In the genomic region with DNA sequence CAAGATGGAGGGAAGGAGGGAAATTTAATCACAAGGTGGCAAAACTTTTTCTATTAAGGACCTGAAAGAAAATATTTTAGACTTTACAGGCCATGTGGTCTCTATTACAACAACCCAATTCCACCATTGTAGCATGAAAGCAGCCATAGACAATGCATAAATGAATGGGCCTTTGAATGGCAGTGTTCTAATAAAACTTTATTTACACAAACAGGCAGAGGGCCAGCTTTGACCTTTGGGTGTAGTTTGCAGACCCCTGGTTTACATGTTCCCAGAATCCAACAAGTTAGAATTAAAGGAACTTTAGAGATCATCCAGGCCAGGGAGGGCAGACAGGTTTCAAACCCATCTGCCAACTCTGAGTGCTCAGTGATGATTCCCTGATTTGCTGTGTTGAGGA, we compare ENCODE assay signal across 23 cellular contexts.
DNase-seq lines count a peak whose midpoint lies in the region; ATAC-seq and TF ChIP-seq lines count a peak whose summit lies in the region.
"Had no signal": no experiment of that assay in that cellular context is flagged by ENCODE, and none has a peak within 500 bp of the region (broad histone marks: within the 10 kb centered on the region; RNA-seq: fewer than 3 reads in every experiment).

No MANE protein-coding gene starts in this region.

- TF ChIP-seq POLR2A in sigmoid colon (IDR thresholded peaks at IDR 0.05) = no peak
- TF ChIP-seq POLR2A in uterus (IDR thresholded peaks at IDR 0.05) = no peak

- H3K27ac ChIP-seq in heart right ventricle (peak overlapping the region in 9 of 10 donors; percentile 33 to 86 (median 67)), liver (ENCODE audit: low read depth in 1 of 2, low read length in 2 of 2) (peak overlapping the region; percentile 79 to 87), sigmoid colon (peak overlapping the region; percentile 38 to 59 (median 52)), uterus (peak overlapping the region; percentile 52 to 84)

- H3K9me3 ChIP-seq in heart right ventricle (peaks cover 0 to 12% (median 0%) of the 10 kb centered on the region in 11 donors), liver (ENCODE audit: control insufficient read depth in 4 of 4, low read length in 3 of 4) (no peaks in the 10 kb centered on the region), sigmoid colon (peaks cover 0 to 2% (median 0%) of the 10 kb centered on the region in 4 donors), uterus (no peaks in the 10 kb centered on the region)

- TF ChIP-seq EP300 in sigmoid colon (IDR thresholded peaks at IDR 0.05) = no peak

- no peak overlapping the region for H3K9ac ChIP-seq in liver (ENCODE audit: low read depth in 1 of 2, low read length in 2 of 2)

- TF ChIP-seq CTCF in heart right ventricle (IDR thresholded peaks at IDR 0.05) = no peak
- TF ChIP-seq CTCF in liver (IDR thresholded peaks at IDR 0.05; ENCODE audit: low read depth, low read length, missing input control) = no peak
- TF ChIP-seq CTCF in sigmoid colon (IDR thresholded peaks at IDR 0.05) = no peak
- no peak for TF ChIP-seq CTCF in uterus (IDR thresholded peaks at IDR 0.05)

- ATAC-seq in heart right ventricle = no peak
- ATAC-seq in left ventricle myocardium superior = no peak
- ATAC-seq: effector memory CD8-positive, alpha-beta T cell had no signal

- H3K27me3 ChIP-seq in heart right ventricle = no peaks in the 10 kb centered on the region
- H3K27me3 ChIP-seq in liver (ENCODE audit: control insufficient read depth in 4 of 4, insufficient read depth in 4 of 4, low read length in 3 of 4) = no peaks in the 10 kb centered on the region
- no peaks in the 10 kb centered on the region for H3K27me3 ChIP-seq in sigmoid colon
- H3K27me3 ChIP-seq in uterus = no peaks in the 10 kb centered on the region

- no peak overlapping the region for H3K4me3 ChIP-seq in heart right ventricle
- H3K4me3 ChIP-seq in liver (ENCODE audit: low read depth in 1 of 3, low read length in 3 of 3) = no peak overlapping the region
- no peak overlapping the region for H3K4me3 ChIP-seq in sigmoid colon
- H3K4me3 ChIP-seq in uterus = no peak overlapping the region
- H3K4me3 ChIP-seq: GM23248 had no signal

- H3K4me1 ChIP-seq in heart right ventricle (peaks cover 0 to 27% (median 19%) of the 10 kb centered on the region in 9 donors), liver (ENCODE audit: control insufficient read depth in 4 of 4, insufficient read depth in 4 of 4, low read length in 3 of 4) (peaks cover 12 to 37% (median 26%) of the 10 kb centered on the region in 4 donors), sigmoid colon (peaks cover 0 to 4% (median 0%) of the 10 kb centered on the region in 4 donors), uterus (peaks cover 0 to 6% of the 10 kb centered on the region in 2 donors)

- no peak for TF ChIP-seq RAD21 in liver (IDR thresholded peaks at IDR 0.05)

- H3K36me3 ChIP-seq in heart right ventricle (no peaks in the 10 kb centered on the region), liver (ENCODE audit: control insufficient read depth in 4 of 4, insufficient read depth in 3 of 4, low read depth in 1 of 4, low read length in 3 of 4) (no peaks in the 10 kb centered on the region), sigmoid colon (no peaks in the 10 kb centered on the region), uterus (no peaks in the 10 kb centered on the region)

- intact Hi-C loops in heart right ventricle (cut with DNase I) (loop anchor here in 1 of 10 donors (5.0 kb wide), 1 partner anchor 113 kb away; a partner anchor contains a TSS), left ventricle myocardium superior (cut with micrococcal nuclease) (no loop called here), sigmoid colon (cut with DNase I) (no loop called here), uterus (cut with DNase I; ENCODE audit: low total_unique reads) (loop anchor here (5.0 kb wide), 1 partner anchor 87 kb away; no protein-coding TSS in a partner anchor)

- no peak for DNase-seq in heart right ventricle
- DNase-seq in left ventricle myocardium superior = no peak
- no peak for DNase-seq in sigmoid colon
- DNase-seq in uterus = no peak
- DNase-seq in AG08396 (ENCODE audit: low spot score) = no peak
- DNase-seq in GF-D8 (lab: John Stamatoyannopoulos, UW) = no peak
- DNase-seq in DMS79 treated with DMSO at 0.1 percent for 48 hours (lab: John Stamatoyannopoulos, UW) = no peak
- DNase-seq: activated CD4-positive, alpha-beta T cell treated with anti-CD3 and anti-CD28 coated beads, Interleukin-2, amount 10 ng/mL, durations not matched to agents 24 days and 14 days; activated effector memory CD4-positive, alpha-beta T cell treated with anti-CD3 and anti-CD28 coated beads, Interleukin-2, amount 50 U/mL, for 16 hours; activated T-cell treated with anti-CD3 and anti-CD28 coated beads, Interleukin-2, amount 50 U/mL, for 1 hour; AML-193; CD4-positive, CD25-positive, alpha-beta regulatory T cell; central memory CD4-positive, alpha-beta T cell; effector memory CD8-positive, alpha-beta T cell; NCI-H1105; NCI-H187; NCI-H2171; NCI-H82; nephron progenitor cell; stimulated activated CD4-positive, alpha-beta T cell treated with anti-CD3 and anti-CD28 coated beads, Interleukin-12 subunit alpha, Interleukin-12 subunit beta, amount 100 ng/mL, for 4 hours; stimulated activated CD4-positive, alpha-beta T cell treated with anti-CD3 and anti-CD28 coated beads, Interleukin-4, amount 100 ng/mL, for 1 hour had no signal

TF ChIP-seq in liver, 16 proteins besides CTCF, POLR2A, EP300 and RAD21:
- TF ChIP-seq YY1 (IDR thresholded peaks at IDR 0.05) = no peak
- TF ChIP-seq, protein P1, sequence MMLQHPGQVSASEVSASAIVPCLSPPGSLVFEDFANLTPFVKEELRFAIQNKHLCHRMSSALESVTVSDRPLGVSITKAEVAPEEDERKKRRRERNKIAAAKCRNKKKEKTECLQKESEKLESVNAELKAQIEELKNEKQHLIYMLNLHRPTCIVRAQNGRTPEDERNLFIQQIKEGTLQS (IDR thresholded peaks at IDR 0.05) = no peak
- no peak for TF ChIP-seq TAF1 (conservative IDR thresholded peaks at IDR 0.05)
- no peak for TF ChIP-seq EGR1 (IDR thresholded peaks at IDR 0.05; ENCODE audit: low read depth in 2 of 2)
